In genomic region chr7:6171532-6172330, GRCh38 we compare ENCODE assay signal across 16 cellular contexts.
DNase-seq lines count a peak whose midpoint lies in the region; ATAC-seq and TF ChIP-seq lines count a peak whose summit lies in the region.
"Had no signal": no experiment of that assay in that cellular context is flagged by ENCODE, and none has a peak within 500 bp of the region (broad histone marks: within the 10 kb centered on the region; RNA-seq: fewer than 3 reads in every experiment).

No MANE protein-coding gene starts in this region.

- WGBS in neuronal stem cell (ENCODE audit: extremely low coverage in 2 of 2, insufficient read length in 2 of 2, insufficient replicate concordance in 1 of 2), 2 donors: no CpG with 5 or more reads among the region's 24 CpGs

- H3K9me3 ChIP-seq in T-helper 17 cell (ENCODE audit: control insufficient read depth, low read length, poor library complexity, severe bottlenecking): no peaks in the 10 kb centered on the region
- H3K9me3 ChIP-seq in neuronal stem cell (replicated peaks in 1 of 2; ENCODE audit: control insufficient read depth in 2 of 2, insufficient read depth in 1 of 2, low read depth in 1 of 2, low read length in 2 of 2): no peaks in the 10 kb centered on the region
- H3K9me3 ChIP-seq: uterus had no signal

- H3K4ac ChIP-seq in neuronal stem cell (ENCODE audit: low read length): no peak overlapping the region

- H3K9ac ChIP-seq in neuronal stem cell (ENCODE audit: low read depth, low read length, poor library complexity): no peak overlapping the region

- H3K79me1 ChIP-seq in neuronal stem cell (ENCODE audit: low read depth, low read length): no peaks in the 10 kb centered on the region

- H3K4me3 ChIP-seq in neuronal stem cell (ENCODE audit: low read length in 2 of 2): no peak overlapping the region
- H3K4me3 ChIP-seq: uterus had no signal

- no peaks in the 10 kb centered on the region for H3K27me3 Mint-ChIP-seq in T-helper 17 cell
- H3K27me3 Mint-ChIP-seq: natural killer cell treated with Interleukin-12 subunit alpha and Interleukin-12 subunit beta and Interleukin-15 and Interleukin-18, amount 100 ng/mL, for 72 hours had no signal

- no peak overlapping the region for H4K8ac ChIP-seq in neuronal stem cell (ENCODE audit: low read depth, low read length)

- no peak overlapping the region for H3K27ac ChIP-seq in neuronal stem cell (replicated peaks; ENCODE audit: low read length)
- H3K27ac ChIP-seq: uterus, WERI-Rb-1 had no signal

- H2BK12ac ChIP-seq in neuronal stem cell (ENCODE audit: low read length): peak overlapping the region; percentile 42

- H2AFZ ChIP-seq in neuronal stem cell (ENCODE audit: low read length): no peak overlapping the region

- H3K27me3 ChIP-seq in neuronal stem cell (ENCODE audit: control insufficient read depth in 3 of 3, insufficient read depth in 3 of 3, low read depth in 1 of 3, low read length in 3 of 3): no peaks in the 10 kb centered on the region
- H3K27me3 ChIP-seq: uterus had no signal

- H3K4me2 ChIP-seq in neuronal stem cell (ENCODE audit: insufficient read depth, low read length, poor library complexity, severe bottlenecking): no peak overlapping the region

- H3K27ac Mint-ChIP-seq in T-helper 17 cell: peak overlapping the region; percentile 29
- H3K27ac Mint-ChIP-seq: activated CD8-positive, alpha-beta T cell treated with anti-CD3 and anti-CD28 coated beads, Interleukin-2, amount 10 ng/mL, durations not matched to agents 7 days and 5 days; natural killer cell treated with Interleukin-12 subunit alpha and Interleukin-12 subunit beta and Interleukin-15 and Interleukin-18, amount 100 ng/mL, for 72 hours; T-helper 1 cell treated with Interleukin-12 subunit alpha and Interleukin-12 subunit beta and Interleukin-4 antibody, amounts not matched to agents 30 μg/mL and 1 μg/mL, for 36 hours had no signal

- H3K18ac ChIP-seq in neuronal stem cell (ENCODE audit: low read length): peak overlapping the region; percentile 82

- ATAC-seq in T-helper 17 cell (no peak), GM21360 (IDR thresholded peaks at IDR 0.05; ENCODE audit: unreplicated experiment) (no peak), HG03354 (IDR thresholded peaks at IDR 0.05; ENCODE audit: poor library complexity, severe bottlenecking, unreplicated experiment) (no peak), HG03280 (IDR thresholded peaks at IDR 0.05; ENCODE audit: unreplicated experiment) (no peak)
- ATAC-seq: activated CD8-positive, alpha-beta T cell treated with anti-CD3 and anti-CD28 coated beads, Interleukin-2, amount 10 ng/mL, durations not matched to agents 7 days and 5 days; stimulated activated naive CD8-positive, alpha-beta T cell treated with anti-CD3 and anti-CD28 coated beads, Interleukin-15, Interleukin-2, amounts not matched to agents 100 U/mL and 50 U/mL, for 24 hours had no signal

- H3K36me3 Mint-ChIP-seq in T-helper 17 cell (ENCODE audit: low read depth): peaks cover 4% of the 10 kb centered on the region
- H3K36me3 Mint-ChIP-seq: natural killer cell treated with Interleukin-12 subunit alpha and Interleukin-12 subunit beta and Interleukin-15 and Interleukin-18, amount 100 ng/mL, for 72 hours had no signal

- peak overlapping the region; percentile 17 for H3K23ac ChIP-seq in neuronal stem cell (ENCODE audit: low read depth, low read length, poor library complexity)

- DNase-seq in ELF-1 (ENCODE audit: low read depth, low spot score): peak; percentile 93
- DNase-seq in T-helper 17 cell: no peak
- peak; percentile 45 for DNase-seq in iPS DF 19.7 (ENCODE audit: low read depth, low spot score)
- peak; percentile 30 for DNase-seq in neuronal stem cell (ENCODE audit: low spot score)
- DNase-seq in erythroblast (lab: John Stamatoyannopoulos, UW): no peak
- DNase-seq: activated CD8-positive, alpha-beta T cell treated with anti-CD3 and anti-CD28 coated beads, Interleukin-2, amount 10 ng/mL, durations not matched to agents 7 days and 5 days; DND-41; NCI-H1436; stimulated activated naive CD8-positive, alpha-beta T cell treated with anti-CD3 and anti-CD28 coated beads, Interleukin-15, Interleukin-2, amounts not matched to agents 100 U/mL and 50 U/mL, for 24 hours; uterus; WERI-Rb-1 had no signal

- no peak overlapping the region for H2BK120ac ChIP-seq in neuronal stem cell (ENCODE audit: low read depth, low read length)

- H3K36me3 ChIP-seq in neuronal stem cell (replicated peaks in 1 of 2; ENCODE audit: control insufficient read depth in 2 of 2, insufficient read depth in 2 of 2, low read length in 2 of 2): peaks cover 6 to 15% of the 10 kb centered on the region in 2 donors
- H3K36me3 ChIP-seq: uterus, WERI-Rb-1 had no signal

- TF ChIP-seq POLR2A in erythroblast (IDR thresholded peaks at IDR 0.05; ENCODE audit: low read length): no peak

- no peak overlapping the region for H3K14ac ChIP-seq in neuronal stem cell (ENCODE audit: low read length)

- H2BK5ac ChIP-seq in neuronal stem cell (ENCODE audit: low read length): peak overlapping the region; percentile 27

- H2BK15ac ChIP-seq in neuronal stem cell (ENCODE audit: low read length): no peak overlapping the region

- no peak overlapping the region for H3K4me3 Mint-ChIP-seq in T-helper 17 cell
- H3K4me3 Mint-ChIP-seq: activated CD8-positive, alpha-beta T cell treated with anti-CD3 and anti-CD28 coated beads, Interleukin-2, amount 10 ng/mL, durations not matched to agents 7 days and 5 days; natural killer cell treated with Interleukin-12 subunit alpha and Interleukin-12 subunit beta and Interleukin-15 and Interleukin-18, amount 100 ng/mL, for 72 hours; T-helper 1 cell treated with Interleukin-12 subunit alpha and Interleukin-12 subunit beta and Interleukin-4 antibody, amounts not matched to agents 30 μg/mL and 1 μg/mL, for 36 hours had no signal

- peaks cover 5% of the 10 kb centered on the region for H3K4me1 Mint-ChIP-seq in T-helper 17 cell

- peaks cover 0 to 10% of the 10 kb centered on the region in 2 donors for H3K4me1 ChIP-seq in neuronal stem cell (ENCODE audit: control insufficient read depth in 2 of 2, insufficient read depth in 1 of 2, low read depth in 1 of 2, low read length in 2 of 2)
- H3K4me1 ChIP-seq: uterus had no signal

- H2AK5ac ChIP-seq in neuronal stem cell (ENCODE audit: low read depth, low read length): no peak overlapping the region

- no peak overlapping the region for H4K91ac ChIP-seq in neuronal stem cell (ENCODE audit: low read depth, low read length, poor library complexity)

Comparison
In these comparisons a context has a peak if more than half of its experiments do, and no peak if none do; other contexts are left out.
1. DNase-seq: peak in ELF-1 (single experiment), iPS DF 19.7 (single experiment) and neuronal stem cell (single experiment); none in T-helper 17 cell (0 of 3) and erythroblast (0 of 2).